11 cellular contexts compared by ENCODE assay signal in genomic region chr5:10579537-10580521, GRCh38. TPM values are rescaled to one million over a fixed set of nuclear protein-coding genes. Genes with fewer than 3 reads are reported as not detected.
DNase-seq lines count a peak whose midpoint lies in the region; ATAC-seq, FAIRE-seq and TF ChIP-seq lines count a peak whose summit lies in the region.
"Had no signal": no experiment of that assay in that cellular context is flagged by ENCODE, and none has a peak within 500 bp of the region (broad histone marks: within the 10 kb centered on the region; RNA-seq: fewer than 3 reads in every experiment).

No MANE protein-coding gene starts in this region.

- ATAC-seq in GM18517 (IDR thresholded peaks at IDR 0.05; ENCODE audit: unreplicated experiment) = peak; percentile 52
- peak; percentile 20 for ATAC-seq in GM21367 (IDR thresholded peaks at IDR 0.05; ENCODE audit: unreplicated experiment)
- ATAC-seq in HG03439 (IDR thresholded peaks at IDR 0.05; ENCODE audit: unreplicated experiment) = peak; percentile 33
- ATAC-seq in HG03025 (IDR thresholded peaks at IDR 0.05; ENCODE audit: low FRiP score, unreplicated experiment) = no peak
- ATAC-seq: esophagus mucosa, natural killer cell had no signal

- no peak for TF ChIP-seq CTCF in GM13977 (IDR thresholded peaks at IDR 0.05; ENCODE audit: extremely low read depth, insufficient read depth, missing control alignments)

- in situ Hi-C loops in GM13977 (cut with MboI; ENCODE audit: low pct_unique_long_range_greater_than_20kb, low sequenced_read_pairs, unreplicated experiment) = loop anchor here (5.0 kb wide), 1 partner anchor 57 kb away; no protein-coding TSS in a partner anchor

- DNase-seq in islet precursor cell (peak; percentile 60), GM13977 (ENCODE audit: low spot score) (no peak), GM12892 (ENCODE audit: insufficient read length) (no peak)
- DNase-seq: NCI-H1930, SHP77 treated with DMSO at 0.1 percent for 48 hours had no signal

- no peak for FAIRE-seq in GM12892 (lab: Jason Lieb, UNC)

- TF ChIP-seq POLR2A in GM12892 (IDR thresholded peaks at IDR 0.05; ENCODE audit: low read depth, low read length) = no peak

RNA-seq across cellular contexts. Expression of gene ANKRD33B, which starts 16.0 kb away (rescaled TPM):
- 30.2 TPM for polyA plus RNA-seq in GM12892 (2012; ENCODE audit: missing spikeins)
